ENCODE assay signal across 20 cellular contexts in genomic region chr10:94125856-94126255, GRCh38.
DNase-seq lines count a peak whose midpoint lies in the region; ATAC-seq, FAIRE-seq and TF ChIP-seq lines count a peak whose summit lies in the region.
"Had no signal": no experiment of that assay in that cellular context is flagged by ENCODE, and none has a peak within 500 bp of the region (broad histone marks: within the 10 kb centered on the region; RNA-seq: fewer than 3 reads in every experiment).

No MANE protein-coding gene starts in this region.

- H3K27ac Mint-ChIP-seq in GM23338 = no peak overlapping the region
- peak overlapping the region; percentile 23 for H3K27ac Mint-ChIP-seq in astrocyte (ENCODE audit: unreplicated experiment)
- H3K27ac Mint-ChIP-seq: natural killer cell, WTC11 had no signal

- H3K4me2 ChIP-seq in GM23338 (no peak overlapping the region), astrocyte (ENCODE audit: low read length) (peak overlapping the region; percentile 40)

- H3K36me3 ChIP-seq in GM23338 (ENCODE audit: insufficient read depth) = no peaks in the 10 kb centered on the region
- no peaks in the 10 kb centered on the region for H3K36me3 ChIP-seq in astrocyte (ENCODE audit: insufficient read depth, low read length)
- no peaks in the 10 kb centered on the region for H3K36me3 ChIP-seq in tibial nerve
- H3K36me3 ChIP-seq: left ventricle myocardium inferior, right atrium auricular region had no signal

- H4K20me1 ChIP-seq in GM23338 (replicated peaks; ENCODE audit: insufficient read depth) (no peaks in the 10 kb centered on the region), astrocyte (ENCODE audit: insufficient read depth, low read length) (no peaks in the 10 kb centered on the region)

- H3K36me3 Mint-ChIP-seq in GM23338 (ENCODE audit: low read depth) (no peaks in the 10 kb centered on the region), astrocyte (ENCODE audit: low read depth, unreplicated experiment) (no peaks in the 10 kb centered on the region)
- H3K36me3 Mint-ChIP-seq: natural killer cell, WTC11 had no signal

- peak overlapping the region; percentile 24 for H3K9ac ChIP-seq in astrocyte (ENCODE audit: low read length)

- H3K27me3 Mint-ChIP-seq in GM23338 (ENCODE audit: insufficient read depth, low read depth, poor library complexity) = peaks cover 4% of the 10 kb centered on the region
- H3K27me3 Mint-ChIP-seq in astrocyte (ENCODE audit: low read depth, unreplicated experiment) = no peaks in the 10 kb centered on the region

- 0 out of 2 replicates have a peak, but pooled peaks cover 8% of the 10 kb centered on the region for H3K9me2 ChIP-seq in GM23338 (ENCODE audit: insufficient read depth)

- TF ChIP-seq CTCF in GM23338 (conservative IDR thresholded peaks at IDR 0.05; ENCODE audit: low read depth in 2 of 2) (no peak), astrocyte (IDR thresholded peaks at IDR 0.05; ENCODE audit: insufficient read depth, low read depth, low read length) (no peak), foreskin fibroblast (IDR thresholded peaks at IDR 0.05; ENCODE audit: low read depth, low read length) (no peak), tibial nerve (IDR thresholded peaks at IDR 0.05) (no peak), omental fat pad (IDR thresholded peaks at IDR 0.05) (no peak)

- no peaks in the 10 kb centered on the region for H3F3A ChIP-seq in GM23338 (replicated peaks; ENCODE audit: low read depth)

- no peak overlapping the region for H3K4me3 ChIP-seq in GM23338
- H3K4me3 ChIP-seq in astrocyte (ENCODE audit: insufficient read depth, low read depth, low read length) = no peak overlapping the region
- no peak overlapping the region for H3K4me3 ChIP-seq in foreskin fibroblast (ENCODE audit: low read depth in 1 of 2, low read length in 2 of 2)
- H3K4me3 ChIP-seq in tibial nerve = no peak overlapping the region
- H3K4me3 ChIP-seq: left ventricle myocardium inferior, right atrium auricular region had no signal

- no peak for TF ChIP-seq EP300 in tibial nerve (IDR thresholded peaks at IDR 0.05)

- no peaks in the 10 kb centered on the region for H3K9me3 ChIP-seq in astrocyte (ENCODE audit: insufficient read depth, low read depth, low read length)
- H3K9me3 ChIP-seq in tibial nerve = no peaks in the 10 kb centered on the region
- H3K9me3 ChIP-seq: left ventricle myocardium inferior, right atrium auricular region had no signal

- peaks cover 9% of the 10 kb centered on the region; the same call in 2 of the 3 replicates for H3K4me1 Mint-ChIP-seq in GM23338
- H3K4me1 Mint-ChIP-seq in astrocyte (ENCODE audit: low read depth, unreplicated experiment) = peaks cover 43% of the 10 kb centered on the region
- H3K4me1 Mint-ChIP-seq: natural killer cell had no signal

- H3K4me1 ChIP-seq in GM23338 (ENCODE audit: insufficient read depth) (peaks cover 5% of the 10 kb centered on the region; the same call in 1 of the 2 replicates), astrocyte (ENCODE audit: insufficient read depth, low read length) (peaks cover 34% of the 10 kb centered on the region), tibial nerve (peaks cover 0 to 49% (median 15%) of the 10 kb centered on the region in 4 donors)

- H3K27ac ChIP-seq in GM23338 (ENCODE audit: low read depth) = no peak overlapping the region
- peak overlapping the region; percentile 41 for H3K27ac ChIP-seq in astrocyte (ENCODE audit: low read depth, low read length)
- H3K27ac ChIP-seq in tibial nerve = peak overlapping the region; percentile 17 to 78 (median 51)
- H3K27ac ChIP-seq: HL-60, left ventricle myocardium inferior had no signal

- H3K9me3 Mint-ChIP-seq in GM23338 = no peaks in the 10 kb centered on the region
- no peaks in the 10 kb centered on the region for H3K9me3 Mint-ChIP-seq in astrocyte (ENCODE audit: unreplicated experiment)
- H3K9me3 Mint-ChIP-seq: WTC11 had no signal

- no peaks in the 10 kb centered on the region for H3K27me3 ChIP-seq in GM23338 (ENCODE audit: insufficient read depth)
- no peaks in the 10 kb centered on the region for H3K27me3 ChIP-seq in astrocyte (ENCODE audit: insufficient read depth, low read length)
- H3K27me3 ChIP-seq in tibial nerve = no peaks in the 10 kb centered on the region
- H3K27me3 ChIP-seq: right atrium auricular region had no signal

- TF ChIP-seq POLR2A in tibial nerve (IDR thresholded peaks at IDR 0.05) = no peak

- DNase-seq in GM23338 (ENCODE audit: low spot score) (no peak), astrocyte (ENCODE audit: low read depth) (peak; percentile 85), foreskin fibroblast (peak; percentile 77 to 80), tibial nerve (ENCODE audit: low spot score in 2 of 2) (no peak), omental fat pad (ENCODE audit: low spot score) (no peak), OCI-M1 (lab: John Stamatoyannopoulos, UW) (no peak)
- DNase-seq: activated naive CD4-positive, alpha-beta T cell treated with Interleukin-2 at 50 U/mL for 16 hours; COR-L47; hippocampal formation; Kasumi-1; left ventricle myocardium inferior; natural killer cell; NCI-H1436 treated with DMSO at 0.1 percent for 48 hours; NCI-H510A; stimulated activated CD4-positive, alpha-beta T cell treated with anti-CD3 and anti-CD28 coated beads, Interleukin-2, amount 100 ng/mL, for 48 hours had no signal

- FAIRE-seq in astrocyte (lab: Jason Lieb, UNC) = peak; percentile 86

- H2AFZ ChIP-seq in GM23338 = peak overlapping the region; percentile 4; the same call in 1 of the 2 replicates
- H2AFZ ChIP-seq in astrocyte (ENCODE audit: low read depth, low read length) = no peak overlapping the region

- no peaks in the 10 kb centered on the region for H3K79me2 ChIP-seq in GM23338 (replicated peaks; ENCODE audit: insufficient read depth)
- no peaks in the 10 kb centered on the region for H3K79me2 ChIP-seq in astrocyte (ENCODE audit: insufficient read depth, low read length)

- H3K4me3 Mint-ChIP-seq in GM23338 = no peak overlapping the region
- no peak overlapping the region for H3K4me3 Mint-ChIP-seq in astrocyte (ENCODE audit: unreplicated experiment)
- H3K4me3 Mint-ChIP-seq: natural killer cell, WTC11 had no signal

- no peak for ATAC-seq in GM23338
- ATAC-seq in GM21717 (IDR thresholded peaks at IDR 0.05; ENCODE audit: unreplicated experiment) = no peak
- no peak for ATAC-seq in GM21529 (IDR thresholded peaks at IDR 0.05; ENCODE audit: unreplicated experiment)
- ATAC-seq in omental fat pad (ENCODE audit: low FRiP score) = no peak
- ATAC-seq: natural killer cell, WTC11 had no signal

TF ChIP-seq in GM23338, 12 proteins besides CTCF, POLR2A, EP300 and RAD21 (continues in another document):
- TF ChIP-seq NANOG (IDR thresholded peaks at IDR 0.05; ENCODE audit: borderline replicate concordance) = no peak
- TF ChIP-seq ZNF114 (CRISPR knock-in tag; IDR thresholded peaks at IDR 0.05) = no peak
- no peak for TF ChIP-seq CREB1 (CRISPR knock-in tag; IDR thresholded peaks at IDR 0.05; ENCODE audit: low read depth)
- no peak for TF ChIP-seq EZH2 (IDR thresholded peaks at IDR 0.05; ENCODE audit: low read depth, unreplicated experiment)
- TF ChIP-seq, protein P1, sequence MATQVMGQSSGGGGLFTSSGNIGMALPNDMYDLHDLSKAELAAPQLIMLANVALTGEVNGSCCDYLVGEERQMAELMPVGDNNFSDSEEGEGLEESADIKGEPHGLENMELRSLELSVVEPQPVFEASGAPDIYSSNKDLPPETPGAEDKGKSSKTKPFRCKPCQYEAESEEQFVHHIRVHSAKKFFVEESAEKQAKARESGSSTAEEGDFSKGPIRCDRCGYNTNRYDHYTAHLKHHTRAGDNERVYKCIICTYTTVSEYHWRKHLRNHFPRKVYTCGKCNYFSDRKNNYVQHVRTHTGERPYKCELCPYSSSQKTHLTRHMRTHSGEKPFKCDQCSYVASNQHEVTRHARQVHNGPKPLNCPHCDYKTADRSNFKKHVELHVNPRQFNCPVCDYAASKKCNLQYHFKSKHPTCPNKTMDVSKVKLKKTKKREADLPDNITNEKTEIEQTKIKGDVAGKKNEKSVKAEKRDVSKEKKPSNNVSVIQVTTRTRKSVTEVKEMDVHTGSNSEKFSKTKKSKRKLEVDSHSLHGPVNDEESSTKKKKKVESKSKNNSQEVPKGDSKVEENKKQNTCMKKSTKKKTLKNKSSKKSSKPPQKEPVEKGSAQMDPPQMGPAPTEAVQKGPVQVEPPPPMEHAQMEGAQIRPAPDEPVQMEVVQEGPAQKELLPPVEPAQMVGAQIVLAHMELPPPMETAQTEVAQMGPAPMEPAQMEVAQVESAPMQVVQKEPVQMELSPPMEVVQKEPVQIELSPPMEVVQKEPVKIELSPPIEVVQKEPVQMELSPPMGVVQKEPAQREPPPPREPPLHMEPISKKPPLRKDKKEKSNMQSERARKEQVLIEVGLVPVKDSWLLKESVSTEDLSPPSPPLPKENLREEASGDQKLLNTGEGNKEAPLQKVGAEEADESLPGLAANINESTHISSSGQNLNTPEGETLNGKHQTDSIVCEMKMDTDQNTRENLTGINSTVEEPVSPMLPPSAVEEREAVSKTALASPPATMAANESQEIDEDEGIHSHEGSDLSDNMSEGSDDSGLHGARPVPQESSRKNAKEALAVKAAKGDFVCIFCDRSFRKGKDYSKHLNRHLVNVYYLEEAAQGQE (IDR thresholded peaks at IDR 0.05; ENCODE audit: unreplicated experiment) = no peak

Comparison
In these comparisons a context has a peak if more than half of its experiments do, and no peak if none do; other contexts are left out.
1. DNase-seq: peak in astrocyte (single experiment) and foreskin fibroblast (2 of 2); none in GM23338 (single experiment), tibial nerve (0 of 2), omental fat pad (single experiment) and OCI-M1 (single experiment).